ENCODE assay signal across 15 cellular contexts in genomic region chr9:95100071-95100627, GRCh38.
DNase-seq lines count a peak whose midpoint lies in the region; ATAC-seq and TF ChIP-seq lines count a peak whose summit lies in the region.
"Had no signal": no experiment of that assay in that cellular context is flagged by ENCODE, and none has a peak within 500 bp of the region (broad histone marks: within the 10 kb centered on the region; RNA-seq: fewer than 3 reads in every experiment).

No MANE protein-coding gene starts in this region.

- no peaks in the 10 kb centered on the region for H3K4me1 Mint-ChIP-seq in stimulated activated naive CD8-positive, alpha-beta T cell treated with anti-CD3 and anti-CD28 coated beads, Interleukin-15, amount 100 ng/mL, for 72 hours

- no peaks in the 10 kb centered on the region for H3K27me3 ChIP-seq in RWPE2 (ENCODE audit: insufficient read depth, poor library complexity, severe bottlenecking)

- H3K4me3 ChIP-seq in RWPE2 (ENCODE audit: severe bottlenecking) (no peak overlapping the region), fibroblast of the aortic adventitia (ENCODE audit: low read depth, low read length) (no peak overlapping the region)
- H3K4me3 ChIP-seq: K562 had no signal

- POLR2A ChIA-PET in GM10248 (lab: Yijun Ruan, JAX): no interaction called here

- H3K27ac ChIP-seq in RWPE2 (ENCODE audit: poor library complexity, severe bottlenecking): peak overlapping the region; percentile 95

- ATAC-seq in RWPE2 (ENCODE audit: low read depth): peak; percentile 66
- ATAC-seq in stimulated activated naive CD8-positive, alpha-beta T cell treated with anti-CD3 and anti-CD28 coated beads, Interleukin-15, amount 100 ng/mL, for 72 hours: no peak
- ATAC-seq: K562 had no signal

- peaks cover 40% of the 10 kb centered on the region for H3K4me1 ChIP-seq in RWPE2 (ENCODE audit: insufficient read depth, poor library complexity, severe bottlenecking)

- H3K27ac Mint-ChIP-seq in stimulated activated naive CD8-positive, alpha-beta T cell treated with anti-CD3 and anti-CD28 coated beads, Interleukin-15, amount 100 ng/mL, for 72 hours: peak overlapping the region in 1 of 2 donors; percentile 60

- CTCF ChIA-PET in GM10248 (lab: Yijun Ruan, JAX): interaction anchor here (0.8 to 1.9 kb wide), 4 partner anchors 10 to 31 kb away, joined by 3 to 7 read pairs (median 4); no protein-coding TSS in a partner anchor

- peak; percentile 65 for DNase-seq in AG08396 (ENCODE audit: low spot score)
- no peak for DNase-seq in RWPE2 (ENCODE audit: low spot score)
- DNase-seq in fibroblast of the aortic adventitia (ENCODE audit: low read depth): peak; percentile 63
- peak; percentile 97 for DNase-seq in renal cortical epithelial cell (ENCODE audit: low read depth)
- DNase-seq in NK-92 treated with Interleukin-12 subunit alpha and Interleukin-12 subunit beta, amount 100 ng/mL, for 24 hours (lab: John Stamatoyannopoulos, UW): no peak
- DNase-seq in T1000 (lab: John Stamatoyannopoulos, UW): no peak
- no peak for DNase-seq in stimulated activated naive CD8-positive, alpha-beta T cell treated with anti-CD3 and anti-CD28 coated beads, Interleukin-15, amount 100 ng/mL, for 72 hours
- DNase-seq in GM10248 (ENCODE audit: extremely low spot score): no peak
- DNase-seq: activated gamma-delta T cell treated with Interleukin-2 at 50 U/mL for 16 hours; effector CD8-positive, alpha-beta T cell; glutamatergic neuron; NCI-H1417; NCI-H345 had no signal

- H3K9me3 Mint-ChIP-seq in stimulated activated naive CD8-positive, alpha-beta T cell treated with anti-CD3 and anti-CD28 coated beads, Interleukin-15, amount 100 ng/mL, for 72 hours: no peaks in the 10 kb centered on the region

- H3K27me3 Mint-ChIP-seq in stimulated activated naive CD8-positive, alpha-beta T cell treated with anti-CD3 and anti-CD28 coated beads, Interleukin-15, amount 100 ng/mL, for 72 hours: no peaks in the 10 kb centered on the region
- H3K27me3 Mint-ChIP-seq: brain had no signal

- no peaks in the 10 kb centered on the region for H3K9me3 ChIP-seq in RWPE2 (ENCODE audit: severe bottlenecking)

- H3K36me3 ChIP-seq in RWPE2 (ENCODE audit: low read depth): peaks cover 11% of the 10 kb centered on the region

- no peak overlapping the region for H3K4me3 Mint-ChIP-seq in stimulated activated naive CD8-positive, alpha-beta T cell treated with anti-CD3 and anti-CD28 coated beads, Interleukin-15, amount 100 ng/mL, for 72 hours
- H3K4me3 Mint-ChIP-seq: brain had no signal

- TF ChIP-seq CTCF in RWPE2 (IDR thresholded peaks at IDR 0.05; ENCODE audit: poor library complexity, severe bottlenecking) (no peak), fibroblast of the aortic adventitia (IDR thresholded peaks at IDR 0.05; ENCODE audit: insufficient read depth, low read length) (no peak), GM10248 (IDR thresholded peaks at IDR 0.05; ENCODE audit: control extremely low read depth, extremely low read depth, low read depth, missing control alignments) (no peak)

Comparison
In these comparisons a context has a peak if more than half of its experiments do, and no peak if none do; other contexts are left out.
1. DNase-seq: peak in AG08396 (single experiment), fibroblast of the aortic adventitia (single experiment) and renal cortical epithelial cell (single experiment); none in RWPE2 (single experiment), NK-92 treated with Interleukin-12 subunit alpha and Interleukin-12 subunit beta, amount 100 ng/mL, for 24 hours (single experiment), T1000 (single experiment), stimulated activated naive CD8-positive, alpha-beta T cell treated with anti-CD3 and anti-CD28 coated beads, Interleukin-15, amount 100 ng/mL, for 72 hours (0 of 2) and GM10248 (single experiment).